ENCODE assay signal across 11 cellular contexts in the genomic region with DNA sequence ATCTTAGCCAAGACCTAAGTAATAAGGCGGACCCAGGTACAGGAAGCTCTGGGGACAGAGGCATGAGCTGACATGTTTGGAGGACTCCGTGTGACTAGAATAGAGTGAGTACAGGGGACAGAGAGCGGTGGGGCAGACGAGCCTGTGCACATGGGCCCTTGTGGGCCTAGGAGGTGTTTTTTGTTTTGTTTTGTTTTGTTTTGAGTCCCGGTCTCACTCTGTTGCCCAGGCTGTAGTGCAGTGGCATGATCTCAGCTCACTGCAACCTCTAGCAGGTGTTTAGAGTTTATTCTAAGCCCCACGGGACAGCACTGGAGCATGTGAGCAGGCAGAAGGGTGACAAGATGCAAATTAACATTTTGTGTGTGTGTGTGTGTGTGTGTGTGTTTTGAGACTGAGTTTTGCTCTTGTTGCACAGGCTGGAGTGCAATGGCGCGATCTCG. TPM values are rescaled to one million over a fixed set of nuclear protein-coding genes. Genes with fewer than 3 reads are reported as not detected.
DNase-seq lines count a peak whose midpoint lies in the region; ATAC-seq and TF ChIP-seq lines count a peak whose summit lies in the region.
"Had no signal": no experiment of that assay in that cellular context is flagged by ENCODE, and none has a peak within 500 bp of the region (broad histone marks: within the 10 kb centered on the region; RNA-seq: fewer than 3 reads in every experiment).

No MANE protein-coding gene starts in this region.

- no peak for TF ChIP-seq CTCF in GM12864 (IDR thresholded peaks at IDR 0.05; ENCODE audit: low read depth, low read length, missing control alignments)

- ATAC-seq in GM19043 (IDR thresholded peaks at IDR 0.05; ENCODE audit: low read depth, unreplicated experiment), result peak; percentile 39
- ATAC-seq in HG03159 (IDR thresholded peaks at IDR 0.05; ENCODE audit: unreplicated experiment), result peak; percentile 32
- no peak for ATAC-seq in activated naive CD4-positive, alpha-beta T cell treated with anti-CD3 and anti-CD28 coated beads, Interleukin-2, amount 50 U/mL, for 72 hours

- H3K9me3 Mint-ChIP-seq in activated naive CD4-positive, alpha-beta T cell treated with anti-CD3 and anti-CD28 coated beads, Interleukin-2, amount 50 U/mL, for 72 hours, result no peaks in the 10 kb centered on the region

- no peak overlapping the region for H3K4me3 ChIP-seq in GM12864 (ENCODE audit: low read depth, low read length)
- H3K4me3 ChIP-seq: cardiac muscle cell, skin epidermis had no signal

- DNase-seq in GM12864 (ENCODE audit: low read depth) (peak; percentile 87), nucleus accumbens (lab: John Stamatoyannopoulos, UW) (no peak), ureter (ENCODE audit: low spot score) (no peak), DMS114 treated with DMSO at 0.1 percent for 48 hours (lab: John Stamatoyannopoulos, UW; ENCODE audit: unreplicated experiment) (no peak)
- DNase-seq in activated naive CD4-positive, alpha-beta T cell treated with anti-CD3 and anti-CD28 coated beads, Interleukin-2, amount 50 U/mL, for 72 hours (ENCODE audit: low spot score in 2 of 2), result no peak
- no peak for DNase-seq in activated CD8-positive, alpha-beta memory T cell treated with anti-CD3 and anti-CD28 coated beads, Interleukin-2, amount 50 U/mL, for 48 hours
- DNase-seq: T1000 had no signal

- peak overlapping the region; percentile 34 to 91 for H3K27ac Mint-ChIP-seq in activated naive CD4-positive, alpha-beta T cell treated with anti-CD3 and anti-CD28 coated beads, Interleukin-2, amount 50 U/mL, for 72 hours

- H3K36me3 Mint-ChIP-seq in activated naive CD4-positive, alpha-beta T cell treated with anti-CD3 and anti-CD28 coated beads, Interleukin-2, amount 50 U/mL, for 72 hours, result peaks cover 15 to 21% of the 10 kb centered on the region in 2 donors

RNA-seq across cellular contexts. Expression of a gene that starts 3.1 kb away (rescaled TPM):
- 10 to 100 TPM; 63.1 to 96.5 TPM for total RNA-seq in activated naive CD4-positive, alpha-beta T cell treated with anti-CD3 and anti-CD28 coated beads, Interleukin-2, amount 50 U/mL, for 72 hours
- 99.6 TPM for total RNA-seq in ureter

RNA-seq across cellular contexts. Expression of a gene that starts 46.2 kb away (rescaled TPM):
- total RNA-seq in activated naive CD4-positive, alpha-beta T cell treated with anti-CD3 and anti-CD28 coated beads, Interleukin-2, amount 50 U/mL, for 72 hours, result 10 to 100 TPM; 26.0 to 49.8 TPM
- total RNA-seq in ureter, result 41.1 TPM

RNA-seq across cellular contexts. Expression of a gene that starts 53.3 kb away (rescaled TPM):
- 1 to 10 TPM; 4.0 to 6.8 TPM for total RNA-seq in activated naive CD4-positive, alpha-beta T cell treated with anti-CD3 and anti-CD28 coated beads, Interleukin-2, amount 50 U/mL, for 72 hours
- 3.3 TPM for total RNA-seq in ureter

Comparison
In these comparisons a context has a peak if more than half of its experiments do, and no peak if none do; other contexts are left out.
1. ATAC-seq: peak in GM19043 (single experiment) and HG03159 (single experiment); none in activated naive CD4-positive, alpha-beta T cell treated with anti-CD3 and anti-CD28 coated beads, Interleukin-2, amount 50 U/mL, for 72 hours (0 of 2).